In genomic region chr2:230317366-230317765, GRCh38 we compare ENCODE assay signal across 23 cellular contexts. TPM values are rescaled to one million over a fixed set of nuclear protein-coding genes. Genes with fewer than 3 reads are reported as not detected.
DNase-seq lines count a peak whose midpoint lies in the region; ATAC-seq and TF ChIP-seq lines count a peak whose summit lies in the region.
"Had no signal": no experiment of that assay in that cellular context is flagged by ENCODE, and none has a peak within 500 bp of the region (broad histone marks: within the 10 kb centered on the region; RNA-seq: fewer than 3 reads in every experiment).

No MANE protein-coding gene starts in this region.

- TF ChIP-seq CTCF in DND-41 (IDR thresholded peaks at IDR 0.05; ENCODE audit: borderline replicate concordance, extremely low read depth, low read length, poor library complexity, severe bottlenecking), result no peak

- H3K27me3 Mint-ChIP-seq in activated CD4-positive, alpha-beta T cell treated with anti-CD3 and anti-CD28 coated beads for 36 hours, result no peaks in the 10 kb centered on the region
- H3K27me3 Mint-ChIP-seq in activated CD8-positive, alpha-beta T cell treated with anti-CD3 and anti-CD28 coated beads, Interleukin-2, amount 10 ng/mL, durations not matched to agents 7 days and 5 days (ENCODE audit: low read depth), result no peaks in the 10 kb centered on the region
- H3K27me3 Mint-ChIP-seq in naive thymus-derived CD4-positive, alpha-beta T cell, result no peaks in the 10 kb centered on the region

- no peaks in the 10 kb centered on the region for H3K27me3 ChIP-seq in DND-41 (ENCODE audit: insufficient read depth, low read length, poor library complexity)
- no peaks in the 10 kb centered on the region for H3K27me3 ChIP-seq in naive thymus-derived CD4-positive, alpha-beta T cell (ENCODE audit: control insufficient read depth in 2 of 2, insufficient read depth in 2 of 2, low read length in 2 of 2)

- H3K9me3 Mint-ChIP-seq in activated CD4-positive, alpha-beta T cell treated with anti-CD3 and anti-CD28 coated beads for 36 hours (ENCODE audit: low read depth), result no peaks in the 10 kb centered on the region
- peaks cover 3% of the 10 kb centered on the region for H3K9me3 Mint-ChIP-seq in activated CD8-positive, alpha-beta T cell treated with anti-CD3 and anti-CD28 coated beads, Interleukin-2, amount 10 ng/mL, durations not matched to agents 7 days and 5 days (ENCODE audit: insufficient read depth)
- peaks cover 0 to 8% (median 0%) of the 10 kb centered on the region in 11 donors for H3K9me3 Mint-ChIP-seq in naive thymus-derived CD4-positive, alpha-beta T cell
- H3K9me3 Mint-ChIP-seq: activated T-cell treated with anti-CD3 and anti-CD28 coated beads, Interleukin-2, amount 50 U/mL, for 4 hours had no signal

- peaks cover 20% of the 10 kb centered on the region for H3K36me3 Mint-ChIP-seq in activated CD4-positive, alpha-beta T cell treated with anti-CD3 and anti-CD28 coated beads for 36 hours (ENCODE audit: low read depth)
- H3K36me3 Mint-ChIP-seq in activated CD8-positive, alpha-beta T cell treated with anti-CD3 and anti-CD28 coated beads, Interleukin-2, amount 10 ng/mL, durations not matched to agents 7 days and 5 days (ENCODE audit: low read depth), result peaks cover 70% of the 10 kb centered on the region
- peaks cover 12 to 67% (median 21%) of the 10 kb centered on the region in 5 donors for H3K36me3 Mint-ChIP-seq in naive thymus-derived CD4-positive, alpha-beta T cell

- peaks cover 42% of the 10 kb centered on the region for H3K4me1 ChIP-seq in DND-41 (ENCODE audit: insufficient read depth, low read length)
- peaks cover 49 to 60% of the 10 kb centered on the region in 2 donors for H3K4me1 ChIP-seq in naive thymus-derived CD4-positive, alpha-beta T cell (ENCODE audit: control insufficient read depth in 2 of 2, insufficient read depth in 2 of 2, low read length in 2 of 2)
- H3K4me1 ChIP-seq: HAP-1 had no signal

- H3K79me2 ChIP-seq in DND-41 (ENCODE audit: insufficient read depth, low read length), result no peaks in the 10 kb centered on the region

- no peaks in the 10 kb centered on the region for H3K36me3 ChIP-seq in DND-41 (ENCODE audit: insufficient read depth, low read length)
- peaks cover 0 to 11% (median 5%) of the 10 kb centered on the region in 3 experiments for H3K36me3 ChIP-seq in naive thymus-derived CD4-positive, alpha-beta T cell (ENCODE audit: control insufficient read depth in 2 of 3, insufficient read depth in 3 of 3, low read length in 3 of 3)
- H3K36me3 ChIP-seq: HAP-1, lower lobe of right lung had no signal

- no peak overlapping the region for H3K4me2 ChIP-seq in DND-41 (ENCODE audit: insufficient read depth, low read length)
- H3K4me2 ChIP-seq: SK-N-SH had no signal

- POLR2A ChIA-PET in activated CD4-positive, alpha-beta T cell treated with anti-CD3 and anti-CD28 coated beads for 36 hours (lab: Charles Lee), result no interaction called here
- POLR2A ChIA-PET in activated CD8-positive, alpha-beta T cell treated with anti-CD3 and anti-CD28 coated beads, Interleukin-2, amount 10 ng/mL, durations not matched to agents 7 days and 5 days (lab: Charles Lee), result interaction anchor here (2.1 to 3.8 kb wide), 3 partner anchors 10 to 98 kb away, joined by 8 to 30 read pairs (median 16); partner anchors contain the start of genes SP110 and SP140L
- POLR2A ChIA-PET in naive thymus-derived CD4-positive, alpha-beta T cell (lab: Charles Lee), result interaction anchor here (1.0 to 4.4 kb wide), 5 partner anchors 10 to 112 kb away, joined by 4 to 52 read pairs (median 10); partner anchors contain the start of genes SP100 and SP140L

- ATAC-seq in activated CD4-positive, alpha-beta T cell treated with anti-CD3 and anti-CD28 coated beads for 36 hours, result no peak
- no peak for ATAC-seq in DND-41 (ENCODE audit: insufficient read depth, low read depth)
- ATAC-seq in activated CD8-positive, alpha-beta T cell treated with anti-CD3 and anti-CD28 coated beads, Interleukin-2, amount 10 ng/mL, durations not matched to agents 7 days and 5 days, result no peak
- no peak for ATAC-seq in naive thymus-derived CD4-positive, alpha-beta T cell
- ATAC-seq in HG03457 (IDR thresholded peaks at IDR 0.05; ENCODE audit: unreplicated experiment), result no peak
- ATAC-seq: activated T-cell treated with anti-CD3 and anti-CD28 coated beads, Interleukin-2, amount 50 U/mL, for 4 hours; lower lobe of right lung had no signal

- no peak overlapping the region for H3K4me3 Mint-ChIP-seq in activated CD4-positive, alpha-beta T cell treated with anti-CD3 and anti-CD28 coated beads for 36 hours
- no peak overlapping the region for H3K4me3 Mint-ChIP-seq in activated CD8-positive, alpha-beta T cell treated with anti-CD3 and anti-CD28 coated beads, Interleukin-2, amount 10 ng/mL, durations not matched to agents 7 days and 5 days
- H3K4me3 Mint-ChIP-seq in naive thymus-derived CD4-positive, alpha-beta T cell, result peak overlapping the region in 4 of 10 donors; percentile 71 to 82 (median 75)
- H3K4me3 Mint-ChIP-seq: activated T-cell treated with anti-CD3 and anti-CD28 coated beads, Interleukin-2, amount 50 U/mL, for 4 hours had no signal

- H3K9me3 ChIP-seq in DND-41 (ENCODE audit: insufficient read depth, low read length, severe bottlenecking), result no peaks in the 10 kb centered on the region
- H3K9me3 ChIP-seq in naive thymus-derived CD4-positive, alpha-beta T cell (ENCODE audit: control insufficient read depth in 2 of 3, low read length in 3 of 3), result no peaks in the 10 kb centered on the region
- H3K9me3 ChIP-seq: HAP-1, lower lobe of right lung, SK-N-SH had no signal

- CTCF ChIA-PET in activated CD4-positive, alpha-beta T cell treated with anti-CD3 and anti-CD28 coated beads for 36 hours (lab: Charles Lee), result interaction anchor here (0.7 to 1.5 kb wide), 2 partner anchors 10 to 250 kb away, joined by 3 read pairs; partner anchors contain the start of gene SP140L
- CTCF ChIA-PET in activated CD8-positive, alpha-beta T cell treated with anti-CD3 and anti-CD28 coated beads, Interleukin-2, amount 10 ng/mL, durations not matched to agents 7 days and 5 days (lab: Charles Lee), result interaction anchor here (1.6 to 1.8 kb wide), 2 partner anchors 55 to 309 kb away, joined by 4 to 5 read pairs; no protein-coding TSS in a partner anchor
- CTCF ChIA-PET in naive thymus-derived CD4-positive, alpha-beta T cell (lab: Charles Lee), result interaction anchor here (1.1 kb wide), 1 partner anchor 10 kb away, joined by 3 read pairs; no protein-coding TSS in a partner anchor

- H3K9ac ChIP-seq in DND-41 (ENCODE audit: low read depth, low read length), result no peak overlapping the region
- H3K9ac ChIP-seq: SK-N-SH had no signal

- H4K20me1 ChIP-seq in DND-41 (ENCODE audit: insufficient read depth, low read length), result no peaks in the 10 kb centered on the region

- H3K4me1 Mint-ChIP-seq in activated CD4-positive, alpha-beta T cell treated with anti-CD3 and anti-CD28 coated beads for 36 hours, result peaks cover 50% of the 10 kb centered on the region
- peaks cover 53% of the 10 kb centered on the region for H3K4me1 Mint-ChIP-seq in activated CD8-positive, alpha-beta T cell treated with anti-CD3 and anti-CD28 coated beads, Interleukin-2, amount 10 ng/mL, durations not matched to agents 7 days and 5 days (ENCODE audit: low read depth)
- H3K4me1 Mint-ChIP-seq in naive thymus-derived CD4-positive, alpha-beta T cell, result peaks cover 43 to 87% (median 82%) of the 10 kb centered on the region in 7 donors

- intact Hi-C loops in activated CD4-positive, alpha-beta T cell treated with anti-CD3 and anti-CD28 coated beads for 36 hours (cut with DNase I, micrococcal nuclease), result loop anchor here (5.0 kb wide), 2 partner anchors 65 to 295 kb away; no protein-coding TSS in a partner anchor
- intact Hi-C loops in naive thymus-derived CD4-positive, alpha-beta T cell (cut with micrococcal nuclease), result loop anchor here in 1 of 2 donors (5.0 kb wide), 2 partner anchors 395 to 480 kb away; partner anchors contain the start of genes FBXO36 and TRIP12

- peak overlapping the region; percentile 94 for H3K27ac ChIP-seq in DND-41 (ENCODE audit: low read length)
- H3K27ac ChIP-seq in naive thymus-derived CD4-positive, alpha-beta T cell (ENCODE audit: low read depth, low read length), result peak overlapping the region; percentile 72

- H3K4me3 ChIP-seq in DND-41 (ENCODE audit: low read depth in 1 of 2, low read length in 2 of 2), result no peak overlapping the region
- H3K4me3 ChIP-seq in naive thymus-derived CD4-positive, alpha-beta T cell (ENCODE audit: low read length), result no peak overlapping the region
- H3K4me3 ChIP-seq: HAP-1, lower lobe of right lung had no signal

- H2AFZ ChIP-seq in DND-41 (ENCODE audit: low read depth, low read length), result peak overlapping the region; percentile 67; the same call in 1 of the 2 replicates

- H3K27ac Mint-ChIP-seq in activated CD4-positive, alpha-beta T cell treated with anti-CD3 and anti-CD28 coated beads for 36 hours, result peak overlapping the region; percentile 55
- peak overlapping the region; percentile 91 for H3K27ac Mint-ChIP-seq in activated CD8-positive, alpha-beta T cell treated with anti-CD3 and anti-CD28 coated beads, Interleukin-2, amount 10 ng/mL, durations not matched to agents 7 days and 5 days
- peak overlapping the region; percentile 85 to 96 (median 92) for H3K27ac Mint-ChIP-seq in naive thymus-derived CD4-positive, alpha-beta T cell

- DNase-seq in activated CD4-positive, alpha-beta T cell treated with anti-CD3 and anti-CD28 coated beads for 36 hours, result no peak
- DNase-seq in activated CD4-positive, alpha-beta T cell treated with anti-CD3 and anti-CD28 coated beads, Interleukin-2, amount 50 U/mL, for 48 hours, result no peak
- no peak for DNase-seq in DND-41
- no peak for DNase-seq in activated CD8-positive, alpha-beta T cell treated with anti-CD3 and anti-CD28 coated beads, Interleukin-2, amount 10 ng/mL, durations not matched to agents 7 days and 5 days
- DNase-seq in naive thymus-derived CD4-positive, alpha-beta T cell, result no peak
- DNase-seq in T-helper 9 cell, result no peak
- no peak for DNase-seq in NCI-H2107 treated with DMSO at 0.1 percent for 48 hours (lab: John Stamatoyannopoulos, UW; ENCODE audit: unreplicated experiment)
- DNase-seq: activated CD4-positive, alpha-beta T cell treated with anti-CD3 and anti-CD28 coated beads for 4 hours; activated T-cell treated with anti-CD3 and anti-CD28 coated beads, Interleukin-2, amount 50 U/mL, for 4 hours; amniotic stem cell; Calu3; hypothalamus; Karpas-422; lower lobe of right lung; NCI-H1048; NCI-H2081; NCI-H446; nucleus accumbens; SK-N-SH; small intestine; stimulated activated CD4-positive, alpha-beta T cell treated with anti-CD3 and anti-CD28 coated beads, Interleukin-2, amount 100 ng/mL, for 48 hours had no signal

RNA-seq across cellular contexts. Expression of gene SP140L, which starts 9.6 kb away (rescaled TPM):
- total RNA-seq in activated CD4-positive, alpha-beta T cell treated with anti-CD3 and anti-CD28 coated beads for 36 hours, result 10 to 100 TPM; 40.1 to 43.4 TPM
- total RNA-seq in activated CD8-positive, alpha-beta T cell treated with anti-CD3 and anti-CD28 coated beads, Interleukin-2, amount 10 ng/mL, durations not matched to agents 7 days and 5 days, result 10 to 100 TPM; 90.5 to 96.2 TPM
- 100 to 1,000 TPM in 2 of 5 experiments, 10 to 100 TPM in 3; 62.8 to 121 (median 89.5) TPM for total RNA-seq in naive thymus-derived CD4-positive, alpha-beta T cell
- 10 to 100 TPM; 34.1 to 42.4 TPM for polyA plus RNA-seq in naive thymus-derived CD4-positive, alpha-beta T cell
